Comparison of ENCODE assay signal across 15 cellular contexts in the genomic region with DNA sequence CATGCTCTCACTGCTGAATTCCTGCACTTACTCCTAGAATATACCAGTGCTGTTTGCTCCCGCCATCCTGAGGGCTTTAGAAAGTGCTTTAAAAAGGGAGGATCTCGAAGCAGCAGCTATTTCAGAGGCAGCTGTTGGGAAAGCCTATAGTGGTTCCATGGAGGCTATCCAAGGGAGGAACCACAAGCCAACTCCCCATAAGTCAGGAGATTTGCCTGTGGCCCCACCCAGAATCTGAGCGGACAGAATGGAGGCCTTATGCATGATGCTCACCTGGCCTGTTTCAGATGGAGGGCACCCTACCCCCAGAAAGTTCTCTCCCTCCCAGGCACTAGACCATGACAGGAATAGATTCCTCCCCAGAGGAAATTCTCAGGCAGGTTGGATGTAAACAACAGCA. TPM values are rescaled to one million over a fixed set of nuclear protein-coding genes. Genes with fewer than 3 reads are reported as not detected.
DNase-seq lines count a peak whose midpoint lies in the region; ATAC-seq and TF ChIP-seq lines count a peak whose summit lies in the region.
"Had no signal": no experiment of that assay in that cellular context is flagged by ENCODE, and none has a peak within 500 bp of the region (broad histone marks: within the 10 kb centered on the region; RNA-seq: fewer than 3 reads in every experiment).

No MANE protein-coding gene starts in this region.

- ATAC-seq in lower lobe of right lung (no peak), GM21619 (IDR thresholded peaks at IDR 0.05; ENCODE audit: unreplicated experiment) (no peak), GM18505 (IDR thresholded peaks at IDR 0.05; ENCODE audit: unreplicated experiment) (no peak)
- ATAC-seq: HCT116 had no signal

- TF ChIP-seq CTCF in HEK293 (tag by site-specific recombination; IDR thresholded peaks at IDR 0.05) = no peak
- TF ChIP-seq CTCF in WERI-Rb-1 (IDR thresholded peaks at IDR 0.05; ENCODE audit: low read depth, low read length) = no peak
- no peak for TF ChIP-seq CTCF in lower lobe of right lung (IDR thresholded peaks at IDR 0.05)
- TF ChIP-seq CTCF in transverse colon (IDR thresholded peaks at IDR 0.05) = no peak

- H3K36me3 ChIP-seq in HEK293 (ENCODE audit: control insufficient read depth in 2 of 2, insufficient read depth in 1 of 2, low read length in 2 of 2) = peaks cover 0 to 7% of the 10 kb centered on the region in 2 experiments; a peak in 1 of 3 replicates
- H3K36me3 ChIP-seq in WERI-Rb-1 = peaks cover under 1% of the 10 kb centered on the region; the same call in 1 of the 2 replicates
- peaks cover 38% of the 10 kb centered on the region for H3K36me3 ChIP-seq in lower lobe of right lung
- H3K36me3 ChIP-seq in transverse colon = peaks cover 0 to 12% (median 0%) of the 10 kb centered on the region in 4 donors

- CTCF ChIA-PET in HEK293 (lab: Yijun Ruan, JAX) = interaction anchor here (1.0 to 4.4 kb wide), 2 partner anchors 163 to 227 kb away, joined by 4 to 25 read pairs; no protein-coding TSS in a partner anchor

- H3K27ac ChIP-seq in HEK293 (ENCODE audit: extremely low read depth, low read depth, low read length) (no peak overlapping the region), WERI-Rb-1 (peak overlapping the region; percentile 69), lower lobe of right lung (no peak overlapping the region), transverse colon (no peak overlapping the region)
- H3K27ac ChIP-seq: BLaER1, GM23248 had no signal

- TF ChIP-seq POLR2A in transverse colon (IDR thresholded peaks at IDR 0.05) = no peak
- no peak for TF ChIP-seq POLR2A in GM18505 (IDR thresholded peaks at IDR 0.05; ENCODE audit: borderline replicate concordance, extremely low read depth, insufficient read depth, insufficient read length)

- H3K4me1 ChIP-seq in HEK293 (ENCODE audit: control insufficient read depth, insufficient read depth, low read length) = peaks cover 2% of the 10 kb centered on the region
- peaks cover 34% of the 10 kb centered on the region for H3K4me1 ChIP-seq in lower lobe of right lung
- H3K4me1 ChIP-seq in transverse colon = peaks cover 6 to 15% (median 10%) of the 10 kb centered on the region in 4 donors
- H3K4me1 ChIP-seq: Caco-2 had no signal

- TF ChIP-seq EP300 in transverse colon (IDR thresholded peaks at IDR 0.05; ENCODE audit: low read depth) = no peak

- DNase-seq in NCI-H82 (lab: John Stamatoyannopoulos, UW) = peak; percentile 40
- DNase-seq in NCI-H82 treated with DMSO at 0.1 percent for 48 hours (lab: John Stamatoyannopoulos, UW; ENCODE audit: unreplicated experiment) = no peak
- DNase-seq in WERI-Rb-1 = no peak
- DNase-seq in lower lobe of right lung = peak; percentile 15
- no peak for DNase-seq in transverse colon
- DNase-seq: 8988T; AML-193; Caco-2; CD8-positive, alpha-beta memory T cell; GM23248 had no signal

- H3K4me3 ChIP-seq in HEK293 (ENCODE audit: low read depth, low read length) = no peak overlapping the region
- H3K4me3 ChIP-seq in WERI-Rb-1 (ENCODE audit: low read depth, low read length) = no peak overlapping the region
- H3K4me3 ChIP-seq in lower lobe of right lung = no peak overlapping the region
- no peak overlapping the region for H3K4me3 ChIP-seq in transverse colon
- H3K4me3 ChIP-seq: BLaER1, GM23248 had no signal

- WGBS in transverse colon (ENCODE audit: low coverage in 1 of 2), 2 donors = 93% methylated on average over 3 of the region's 3 CpGs; no CpG with 5 or more reads in 1 of the 2 donors

- H3K9me3 ChIP-seq in HEK293 (ENCODE audit: control insufficient read depth, insufficient read depth, low read depth, low read length) (no peaks in the 10 kb centered on the region), WERI-Rb-1 (ENCODE audit: severe bottlenecking) (no peaks in the 10 kb centered on the region), lower lobe of right lung (no peaks in the 10 kb centered on the region), transverse colon (no peaks in the 10 kb centered on the region)
- H3K9me3 ChIP-seq: BLaER1, Caco-2 had no signal

- in situ Hi-C loops in transverse colon (cut with MboI; ENCODE audit: low pct_ligation_motif_present in 1 of 4, low pct_unique_long_range_greater_than_20kb in 1 of 4, low sequenced_read_pairs in 3 of 4) = loop anchor here in 3 of 4 donors (10.0 kb wide), 1 partner anchor 169 kb away; no protein-coding TSS in a partner anchor

- POLR2A ChIA-PET in HEK293 (lab: Yijun Ruan, JAX) = no interaction called here

- H3K27me3 ChIP-seq in WERI-Rb-1 (ENCODE audit: insufficient read depth, low read depth, severe bottlenecking) = no peaks in the 10 kb centered on the region
- no peaks in the 10 kb centered on the region for H3K27me3 ChIP-seq in lower lobe of right lung (ENCODE audit: low read depth)
- H3K27me3 ChIP-seq in transverse colon = no peaks in the 10 kb centered on the region

- intact Hi-C loops in lower lobe of right lung (cut with DNase I) (no loop called here), transverse colon (cut with DNase I; ENCODE audit: low total_unique reads) (loop anchor here (10.0 kb wide), 1 partner anchor 169 kb away; no protein-coding TSS in a partner anchor)

TF ChIP-seq in HEK293, 187 proteins besides CTCF, POLR2A, EP300 and RAD21:
- no peak for TF ChIP-seq ZNF626 (tag by site-specific recombination; IDR thresholded peaks at IDR 0.05)
- peak; percentile 59 for TF ChIP-seq WT1 (tag by site-specific recombination; IDR thresholded peaks at IDR 0.05)
- no peak for TF ChIP-seq ZNF184 (tag by site-specific recombination; IDR thresholded peaks at IDR 0.05)
- no peak for TF ChIP-seq ZNF121 (tag by site-specific recombination; IDR thresholded peaks at IDR 0.05)

RNA-seq across cellular contexts. Expression of gene KCNIP2, which starts 2.3 kb away (rescaled TPM):
- 3.7 TPM for total RNA-seq in lower lobe of right lung
- total RNA-seq in transverse colon = 1 to 10 TPM; 1.1 to 5.2 (median 2.2) TPM

RNA-seq across cellular contexts. Expression of gene OGA, which starts 27.7 kb away (rescaled TPM):
- total RNA-seq in lower lobe of right lung (113 TPM), transverse colon (100 to 1,000 TPM; 114 to 608 (median 172) TPM)

Comparison
In these comparisons a context has a peak if more than half of its experiments do, and no peak if none do; other contexts are left out.
1. DNase-seq: peak in NCI-H82 (single experiment) and lower lobe of right lung (single experiment); none in NCI-H82 treated with DMSO at 0.1 percent for 48 hours (single experiment), WERI-Rb-1 (single experiment) and transverse colon (single experiment).